In the genomic region with DNA sequence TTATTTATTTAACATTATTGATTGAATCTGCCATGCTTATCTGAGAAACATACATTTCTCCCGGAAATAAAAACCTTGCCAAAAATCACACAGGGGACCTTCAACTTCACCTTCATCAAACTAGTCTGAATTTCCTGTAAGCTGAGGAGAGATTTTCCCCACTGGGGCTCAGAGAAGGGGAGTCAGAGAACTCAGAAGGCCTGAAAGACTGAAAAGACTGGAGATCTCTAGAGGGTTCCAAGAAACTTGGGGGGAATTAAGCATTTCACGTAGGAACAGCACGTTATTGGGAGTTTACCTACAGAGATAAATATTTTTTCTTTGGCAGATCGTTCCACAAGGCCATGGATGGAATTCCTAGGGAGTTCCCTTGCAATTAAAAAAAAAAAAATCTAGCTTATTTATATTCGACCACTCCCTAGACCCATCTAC, we compare ENCODE assay signal across 8 cellular contexts.
DNase-seq lines count a peak whose midpoint lies in the region; FAIRE-seq and TF ChIP-seq lines count a peak whose summit lies in the region.

No MANE protein-coding gene starts in this region.

- H3K27ac ChIP-seq in BLaER1 (peak overlapping the region; percentile 98), mucosa of rectum (ENCODE audit: low read depth in 2 of 2, low read length in 2 of 2) (peak overlapping the region; percentile 79 to 82)

- TF ChIP-seq CTCF in cardiac fibroblast (IDR thresholded peaks at IDR 0.05; ENCODE audit: low read depth, low read length) = no peak

- no peak for FAIRE-seq in HTR-8/SVneo (lab: Jason Lieb, UNC)

- no peaks in the 10 kb centered on the region for H4K20me1 ChIP-seq in BLaER1

- H3K27me3 ChIP-seq in BLaER1 = no peaks in the 10 kb centered on the region
- no peaks in the 10 kb centered on the region for H3K27me3 ChIP-seq in mucosa of rectum (ENCODE audit: control insufficient read depth in 2 of 2, insufficient read depth in 2 of 2, low read length in 2 of 2)

- H3K4me1 ChIP-seq in BLaER1 (peaks cover 50% of the 10 kb centered on the region), mucosa of rectum (ENCODE audit: control insufficient read depth in 2 of 2, insufficient read depth in 2 of 2, low read length in 2 of 2) (peaks cover 6 to 16% of the 10 kb centered on the region in 2 donors)

- H3K9me3 ChIP-seq in BLaER1 (peaks cover 16% of the 10 kb centered on the region), mucosa of rectum (ENCODE audit: control insufficient read depth in 2 of 2, low read length in 2 of 2) (no peaks in the 10 kb centered on the region)

- peaks cover 23% of the 10 kb centered on the region for H3K36me3 ChIP-seq in BLaER1
- H3K36me3 ChIP-seq in mucosa of rectum (ENCODE audit: control insufficient read depth in 2 of 2, insufficient read depth in 2 of 2, low read length in 2 of 2) = peaks cover 11 to 16% of the 10 kb centered on the region in 2 donors

- DNase-seq in HTR-8/SVneo (ENCODE audit: insufficient read length, low spot score) (peak; percentile 26), cardiac fibroblast (ENCODE audit: low read depth in 2 of 2) (no peak), KBM-7 (no peak), Ammon's horn (ENCODE audit: low spot score) (no peak), UCSD-AML1 (lab: John Stamatoyannopoulos, UW; ENCODE audit: unreplicated experiment) (no peak)
- no peak for DNase-seq in central memory CD4-positive, alpha-beta T cell

- H3K9ac ChIP-seq in BLaER1 (peak overlapping the region; percentile 99), mucosa of rectum (ENCODE audit: low read depth in 1 of 2, low read length in 2 of 2) (peak overlapping the region; percentile 79 to 93)

- in situ Hi-C loops in KBM-7 (cut with MboI; ENCODE audit: low pct_unique_long_range_greater_than_20kb, low sequenced_read_pairs) = no loop called here

- peak overlapping the region; percentile 97 for H3K4me3 ChIP-seq in BLaER1
- peak overlapping the region; percentile 56 to 91 for H3K4me3 ChIP-seq in cardiac fibroblast (replicated peaks in 1 of 2; ENCODE audit: low read depth in 2 of 2, low read length in 2 of 2)
- peak overlapping the region; percentile 79 to 100 for H3K4me3 ChIP-seq in mucosa of rectum (ENCODE audit: low read length in 2 of 2)

- H3K4me2 ChIP-seq in BLaER1 = peak overlapping the region; percentile 94
